Comparison of ENCODE assay signal across 12 cellular contexts in genomic region chr11:62269654-62270278, GRCh38. TPM values are rescaled to one million over a fixed set of nuclear protein-coding genes. Genes with fewer than 3 reads are reported as not detected.
DNase-seq lines count a peak whose midpoint lies in the region; ATAC-seq, FAIRE-seq and TF ChIP-seq lines count a peak whose summit lies in the region.
"Had no signal": no experiment of that assay in that cellular context is flagged by ENCODE, and none has a peak within 500 bp of the region (broad histone marks: within the 10 kb centered on the region; RNA-seq: fewer than 3 reads in every experiment).

Gene SCGB2A2 (plus strand): TSS chr11:62270158. CDS start chr11:62270217, 59 bp downstream.

- TF ChIP-seq CTCF in GM12873 (IDR thresholded peaks at IDR 0.05; ENCODE audit: insufficient read depth, low read depth, low read length, missing control alignments), result peak; percentile 46
- TF ChIP-seq CTCF in D721Med (IDR thresholded peaks at IDR 0.05; ENCODE audit: insufficient read depth, missing control alignments), result no peak

- peak; percentile 3 for DNase-seq in ACHN
- DNase-seq in SK-MEL-5 (ENCODE audit: low read depth, low spot score), result peak; percentile 15
- DNase-seq in iPS-NIHi7 (ENCODE audit: extremely low spot score), result peak; percentile 43
- no peak for DNase-seq in GM19240 (ENCODE audit: insufficient read length, low spot score)
- DNase-seq in D721Med (ENCODE audit: insufficient read length, low spot score), result no peak
- no peak for DNase-seq in amniotic stem cell (lab: John Stamatoyannopoulos, UW)
- DNase-seq: CD4-positive, alpha-beta T cell; immature natural killer cell; T-helper 2 cell had no signal

- no peak for ATAC-seq in HG03432 (IDR thresholded peaks at IDR 0.05; ENCODE audit: unreplicated experiment)

- in situ Hi-C loops in ACHN (cut with HindIII; ENCODE audit: low pct_ligation_motif_present, low pct_unique_long_range_greater_than_20kb, low sequenced_read_pairs) (no loop called here), SK-MEL-5 (cut with HindIII; ENCODE audit: low pct_unique_long_range_greater_than_20kb, low sequenced_read_pairs) (no loop called here)

- FAIRE-seq in D721Med (lab: Jason Lieb, UNC), result no peak

RNA-seq across cellular contexts. Expression of gene SCGB2A2, which starts in this region (rescaled TPM):
- not detected in 2 replicates for total RNA-seq in SK-MEL-5 (2014; rRNA removed; shearing (Covaris generic))
- not detected in 2 replicates for polyA plus RNA-seq in SK-MEL-5 (2015; cell fraction: cytosol; rRNA removed)
- not detected in 2 replicates for polyA plus RNA-seq in SK-MEL-5 (2015; cell fraction: nucleus; rRNA removed)
- total RNA-seq: CD4-positive, alpha-beta T cell had no signal
- polyA plus RNA-seq: IgD-negative memory B cell, immature natural killer cell had no signal

Comparison
In these comparisons a context has a peak if more than half of its experiments do, and no peak if none do; other contexts are left out.
1. Peak in DNase-seq in SK-MEL-5; RNA of the gene not detected or under 1 TPM.
2. DNase-seq: peak in ACHN (single experiment) and iPS-NIHi7 (single experiment); none in GM19240 (single experiment), D721Med (single experiment) and amniotic stem cell (single experiment).